ENCODE assay signal across 17 cellular contexts in the genomic region with DNA sequence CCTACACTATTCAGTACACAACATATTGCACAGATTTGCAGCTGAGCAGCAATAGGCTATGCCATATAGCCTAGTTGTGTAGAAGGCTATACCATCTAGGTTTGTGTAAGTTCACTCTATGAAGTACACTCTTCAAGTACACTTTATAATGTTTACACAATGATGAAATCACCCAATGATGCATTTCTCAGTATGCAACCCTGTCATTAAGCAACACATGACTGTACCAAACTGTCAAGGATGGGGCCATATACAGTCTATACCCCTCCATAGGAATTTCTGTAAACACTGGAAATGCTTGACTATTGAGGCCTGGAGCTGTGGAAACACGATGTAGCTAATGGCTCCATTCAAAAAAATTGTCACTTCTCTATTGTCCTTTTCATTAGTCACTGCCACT.
A peak's percentile ranks its signal among the peaks of the same experiment; 100 is the strongest.
DNase-seq lines count a peak whose midpoint lies in the region; ATAC-seq, FAIRE-seq and TF ChIP-seq lines count a peak whose summit lies in the region.
"Had no signal": no experiment of that assay in that cellular context is flagged by ENCODE, and none has a peak within 500 bp of the region (broad histone marks: within the 10 kb centered on the region; RNA-seq: fewer than 3 reads in every experiment).

No MANE protein-coding gene starts in this region.

- no peak for FAIRE-seq in K562 (lab: Jason Lieb, UNC)
- FAIRE-seq: colon had no signal

- no peaks in the 10 kb centered on the region for H3K4me1 ChIP-seq in K562 (replicated peaks in 1 of 2; ENCODE audit: control insufficient read depth in 2 of 2, insufficient read depth in 2 of 2, low read length in 2 of 2)
- H3K4me1 ChIP-seq: thyroid gland had no signal

- no peaks in the 10 kb centered on the region for H3F3A ChIP-seq in neural cell (ENCODE audit: insufficient read depth, low read length, poor library complexity, severe bottlenecking)

- H3K27me3 ChIP-seq in K562 (ENCODE audit: control insufficient read depth in 2 of 2, insufficient read depth in 2 of 2, low read length in 2 of 2) (no peaks in the 10 kb centered on the region), neural cell (ENCODE audit: insufficient read depth, low read depth, low read length) (no peaks in the 10 kb centered on the region)
- H3K27me3 ChIP-seq: esophagus squamous epithelium, ovary, thyroid gland had no signal

- no peaks in the 10 kb centered on the region for H3K9me1 ChIP-seq in K562 (ENCODE audit: control insufficient read depth, insufficient read depth, low read length)

- in situ Hi-C loops in K562 (cut with MboI) = loop anchor here (25.0 kb wide), 1 partner anchor 1638 kb away; no protein-coding TSS in a partner anchor

- H3K27ac ChIP-seq in K562 (ENCODE audit: extremely low read depth, low read depth, low read length) (no peak overlapping the region), neural cell (ENCODE audit: low read length) (no peak overlapping the region)
- H3K27ac ChIP-seq: esophagus squamous epithelium, ovary, thyroid gland, WERI-Rb-1 had no signal

- POLR2A ChIA-PET in K562 (lab: Yijun Ruan, JAX) = no interaction called here

- ATAC-seq in K562 = no peak

- no TSS peak for BruUV-seq in K562 (replicated peaks; lab: Mats Ljungman, UMichigan)

- no peak for TF ChIP-seq CTCF in K562 (IDR thresholded peaks at IDR 0.05 in 2 of 3, conservative IDR thresholded peaks at IDR 0.05 in 1 of 3; ENCODE audit: insufficient read depth in 2 of 3, low read depth in 1 of 3, low read length in 3 of 3)
- no peak for TF ChIP-seq CTCF in neural cell (IDR thresholded peaks at IDR 0.05; ENCODE audit: poor library complexity, severe bottlenecking)

- CTCF ChIA-PET in K562 (lab: Yijun Ruan, JAX; ENCODE audit: low intra/inter-chr PET ratio) = interaction anchor here (0.6 kb wide), 1 partner anchor 396 kb away, joined by 3 read pairs; no protein-coding TSS in a partner anchor

- WGBS in K562 (ENCODE audit: insufficient coverage, low coverage, missing lambda C conversion rate) = 8% methylated on average over 1 of the region's 1 CpG

- TF ChIP-seq EP300 in K562 (IDR thresholded peaks at IDR 0.05; ENCODE audit: low read length) (no peak), neural cell (conservative IDR thresholded peaks at IDR 0.05; ENCODE audit: poor library complexity, severe bottlenecking) (no peak)

- DNase-seq in NCI-H2029 (lab: John Stamatoyannopoulos, UW) = peak; percentile 6
- DNase-seq in NCI-H2029 treated with DMSO at 0.1 percent for 48 hours (lab: John Stamatoyannopoulos, UW) = no peak
- peak; percentile 24 for DNase-seq in NCI-H1105 treated with DMSO at 0.1 percent for 48 hours (lab: John Stamatoyannopoulos, UW)
- DNase-seq in K562 (ENCODE audit: extremely low read depth in 1 of 4, low spot score in 3 of 4) = no peak
- no peak for DNase-seq in globus pallidus (ENCODE audit: low spot score)
- no peak for DNase-seq in Ammon's horn (ENCODE audit: low spot score)
- no peak for DNase-seq in activated gamma-delta T cell (lab: John Stamatoyannopoulos, UW)
- DNase-seq: activated naive CD8-positive, alpha-beta T cell treated with anti-CD3 and anti-CD28 coated beads, Interleukin-2, amount 10 ng/mL, durations not matched to agents 7 days and 5 days; Calu3; esophagus squamous epithelium; NCI-H446 treated with DMSO at 0.1 percent for 48 hours; ovary; stimulated activated CD4-positive, alpha-beta T cell treated with anti-CD3 and anti-CD28 coated beads, Interleukin-15, amount 100 ng/mL, for 24 hours; thyroid gland; WERI-Rb-1 had no signal

- H2AFZ ChIP-seq in K562 (ENCODE audit: low read depth, low read length) (no peak overlapping the region), neural cell (ENCODE audit: low read depth, low read length) (no peak overlapping the region)

- no peak overlapping the region for H3K4me2 ChIP-seq in K562 (ENCODE audit: insufficient read depth, low read length)
- peak overlapping the region; percentile 14 for H3K4me2 ChIP-seq in neural cell (ENCODE audit: low read length)

- intact Hi-C loops in K562 (cut with micrococcal nuclease) = no loop called here

- H3K9me2 ChIP-seq in neural cell (ENCODE audit: insufficient read depth, low read length) = no peaks in the 10 kb centered on the region

- no peak for TF ChIP-seq POLR2A in K562 (conservative IDR thresholded peaks at IDR 0.05)

- TF ChIP-seq RAD21 in K562 (CRISPR knock-in tag; conservative IDR thresholded peaks at IDR 0.05 in 1 of 2, IDR thresholded peaks at IDR 0.05 in 1 of 2) (no peak), neural cell (conservative IDR thresholded peaks at IDR 0.05) (no peak)

- H3K36me3 ChIP-seq in K562 (ENCODE audit: control insufficient read depth, insufficient read depth, low read length) = no peaks in the 10 kb centered on the region
- no peaks in the 10 kb centered on the region for H3K36me3 ChIP-seq in neural cell (ENCODE audit: insufficient read depth, low read length)
- H3K36me3 ChIP-seq: esophagus squamous epithelium, ovary, thyroid gland, WERI-Rb-1 had no signal

- no peak overlapping the region for H3K4me3 ChIP-seq in K562
- H3K4me3 ChIP-seq in neural cell (ENCODE audit: low read length) = no peak overlapping the region
- H3K4me3 ChIP-seq: esophagus squamous epithelium, ovary, thyroid gland had no signal

- H3K79me2 ChIP-seq in K562 (ENCODE audit: control insufficient read depth, insufficient read depth, low read length) = no peaks in the 10 kb centered on the region
- no peaks in the 10 kb centered on the region for H3K79me2 ChIP-seq in neural cell (replicated peaks; ENCODE audit: insufficient read depth, low read length)

- H3K9me3 ChIP-seq in K562 (replicated peaks; ENCODE audit: control insufficient read depth, insufficient read depth, low read depth, low read length) = no peaks in the 10 kb centered on the region
- H3K9me3 ChIP-seq in neural cell (ENCODE audit: low read length) = no peaks in the 10 kb centered on the region
- H3K9me3 ChIP-seq: esophagus squamous epithelium, ovary, thyroid gland had no signal

- H3K9ac ChIP-seq in K562 (ENCODE audit: insufficient read depth in 1 of 2, low read depth in 2 of 2, low read length in 2 of 2) = no peak overlapping the region
- H3K9ac ChIP-seq in neural cell (ENCODE audit: low read length) = no peak overlapping the region

- no peaks in the 10 kb centered on the region for H4K20me1 ChIP-seq in K562 (replicated peaks; ENCODE audit: control insufficient read depth, insufficient read depth, low read length)
- H4K20me1 ChIP-seq in neural cell (ENCODE audit: insufficient read depth) = no peaks in the 10 kb centered on the region

TF ChIP-seq in K562, 482 proteins besides CTCF, POLR2A, EP300 and RAD21:
- TF ChIP-seq CEBPG (CRISPR knock-in tag; IDR thresholded peaks at IDR 0.05) = no peak
- TF ChIP-seq CEBPG (tag; conservative IDR thresholded peaks at IDR 0.05 in 1 of 2, IDR thresholded peaks at IDR 0.05 in 1 of 2) = peak; percentile 7 to 89; a peak in 2 of 4 replicates
- TF ChIP-seq, protein P1, sequence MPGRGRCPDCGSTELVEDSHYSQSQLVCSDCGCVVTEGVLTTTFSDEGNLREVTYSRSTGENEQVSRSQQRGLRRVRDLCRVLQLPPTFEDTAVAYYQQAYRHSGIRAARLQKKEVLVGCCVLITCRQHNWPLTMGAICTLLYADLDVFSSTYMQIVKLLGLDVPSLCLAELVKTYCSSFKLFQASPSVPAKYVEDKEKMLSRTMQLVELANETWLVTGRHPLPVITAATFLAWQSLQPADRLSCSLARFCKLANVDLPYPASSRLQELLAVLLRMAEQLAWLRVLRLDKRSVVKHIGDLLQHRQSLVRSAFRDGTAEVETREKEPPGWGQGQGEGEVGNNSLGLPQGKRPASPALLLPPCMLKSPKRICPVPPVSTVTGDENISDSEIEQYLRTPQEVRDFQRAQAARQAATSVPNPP (IDR thresholded peaks at IDR 0.05; ENCODE audit: borderline replicate concordance, insufficient read depth, insufficient read length) = no peak

TF ChIP-seq in neural cell, 6 proteins besides CTCF, POLR2A, EP300 and RAD21:
- no peak for TF ChIP-seq EZH2 (IDR thresholded peaks at IDR 0.05; ENCODE audit: borderline replicate concordance, insufficient read depth, low read length, poor library complexity, severe bottlenecking)
- TF ChIP-seq TAF1 (IDR thresholded peaks at IDR 0.05; ENCODE audit: low read depth) = no peak
- no peak for TF ChIP-seq POLR2AphosphoS5 (IDR thresholded peaks at IDR 0.05)
- TF ChIP-seq, protein P2, sequence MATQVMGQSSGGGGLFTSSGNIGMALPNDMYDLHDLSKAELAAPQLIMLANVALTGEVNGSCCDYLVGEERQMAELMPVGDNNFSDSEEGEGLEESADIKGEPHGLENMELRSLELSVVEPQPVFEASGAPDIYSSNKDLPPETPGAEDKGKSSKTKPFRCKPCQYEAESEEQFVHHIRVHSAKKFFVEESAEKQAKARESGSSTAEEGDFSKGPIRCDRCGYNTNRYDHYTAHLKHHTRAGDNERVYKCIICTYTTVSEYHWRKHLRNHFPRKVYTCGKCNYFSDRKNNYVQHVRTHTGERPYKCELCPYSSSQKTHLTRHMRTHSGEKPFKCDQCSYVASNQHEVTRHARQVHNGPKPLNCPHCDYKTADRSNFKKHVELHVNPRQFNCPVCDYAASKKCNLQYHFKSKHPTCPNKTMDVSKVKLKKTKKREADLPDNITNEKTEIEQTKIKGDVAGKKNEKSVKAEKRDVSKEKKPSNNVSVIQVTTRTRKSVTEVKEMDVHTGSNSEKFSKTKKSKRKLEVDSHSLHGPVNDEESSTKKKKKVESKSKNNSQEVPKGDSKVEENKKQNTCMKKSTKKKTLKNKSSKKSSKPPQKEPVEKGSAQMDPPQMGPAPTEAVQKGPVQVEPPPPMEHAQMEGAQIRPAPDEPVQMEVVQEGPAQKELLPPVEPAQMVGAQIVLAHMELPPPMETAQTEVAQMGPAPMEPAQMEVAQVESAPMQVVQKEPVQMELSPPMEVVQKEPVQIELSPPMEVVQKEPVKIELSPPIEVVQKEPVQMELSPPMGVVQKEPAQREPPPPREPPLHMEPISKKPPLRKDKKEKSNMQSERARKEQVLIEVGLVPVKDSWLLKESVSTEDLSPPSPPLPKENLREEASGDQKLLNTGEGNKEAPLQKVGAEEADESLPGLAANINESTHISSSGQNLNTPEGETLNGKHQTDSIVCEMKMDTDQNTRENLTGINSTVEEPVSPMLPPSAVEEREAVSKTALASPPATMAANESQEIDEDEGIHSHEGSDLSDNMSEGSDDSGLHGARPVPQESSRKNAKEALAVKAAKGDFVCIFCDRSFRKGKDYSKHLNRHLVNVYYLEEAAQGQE (IDR thresholded peaks at IDR 0.05; ENCODE audit: borderline replicate concordance) = no peak
- TF ChIP-seq MXI1 (conservative IDR thresholded peaks at IDR 0.05; ENCODE audit: poor library complexity, severe bottlenecking) = no peak
- no peak for TF ChIP-seq SMC3 (conservative IDR thresholded peaks at IDR 0.05; ENCODE audit: poor library complexity)

Comparison
In these comparisons a context has a peak if more than half of its experiments do, and no peak if none do; other contexts are left out.
1. DNase-seq: peak in NCI-H2029 (single experiment) and NCI-H1105 treated with DMSO at 0.1 percent for 48 hours (single experiment); none in NCI-H2029 treated with DMSO at 0.1 percent for 48 hours (single experiment), K562 (0 of 4), globus pallidus (single experiment), Ammon's horn (single experiment) and activated gamma-delta T cell (single experiment).